1 cellular context compared by ENCODE assay signal in genomic region chr17:17774009-17774881, GRCh38.
TF ChIP-seq lines count a peak whose summit lies in the region.

No MANE protein-coding gene starts in this region.

TF ChIP-seq in HEK293, 187 proteins besides CTCF, POLR2A, EP300 and RAD21 (continued from another document):
- TF ChIP-seq, protein P1, sequence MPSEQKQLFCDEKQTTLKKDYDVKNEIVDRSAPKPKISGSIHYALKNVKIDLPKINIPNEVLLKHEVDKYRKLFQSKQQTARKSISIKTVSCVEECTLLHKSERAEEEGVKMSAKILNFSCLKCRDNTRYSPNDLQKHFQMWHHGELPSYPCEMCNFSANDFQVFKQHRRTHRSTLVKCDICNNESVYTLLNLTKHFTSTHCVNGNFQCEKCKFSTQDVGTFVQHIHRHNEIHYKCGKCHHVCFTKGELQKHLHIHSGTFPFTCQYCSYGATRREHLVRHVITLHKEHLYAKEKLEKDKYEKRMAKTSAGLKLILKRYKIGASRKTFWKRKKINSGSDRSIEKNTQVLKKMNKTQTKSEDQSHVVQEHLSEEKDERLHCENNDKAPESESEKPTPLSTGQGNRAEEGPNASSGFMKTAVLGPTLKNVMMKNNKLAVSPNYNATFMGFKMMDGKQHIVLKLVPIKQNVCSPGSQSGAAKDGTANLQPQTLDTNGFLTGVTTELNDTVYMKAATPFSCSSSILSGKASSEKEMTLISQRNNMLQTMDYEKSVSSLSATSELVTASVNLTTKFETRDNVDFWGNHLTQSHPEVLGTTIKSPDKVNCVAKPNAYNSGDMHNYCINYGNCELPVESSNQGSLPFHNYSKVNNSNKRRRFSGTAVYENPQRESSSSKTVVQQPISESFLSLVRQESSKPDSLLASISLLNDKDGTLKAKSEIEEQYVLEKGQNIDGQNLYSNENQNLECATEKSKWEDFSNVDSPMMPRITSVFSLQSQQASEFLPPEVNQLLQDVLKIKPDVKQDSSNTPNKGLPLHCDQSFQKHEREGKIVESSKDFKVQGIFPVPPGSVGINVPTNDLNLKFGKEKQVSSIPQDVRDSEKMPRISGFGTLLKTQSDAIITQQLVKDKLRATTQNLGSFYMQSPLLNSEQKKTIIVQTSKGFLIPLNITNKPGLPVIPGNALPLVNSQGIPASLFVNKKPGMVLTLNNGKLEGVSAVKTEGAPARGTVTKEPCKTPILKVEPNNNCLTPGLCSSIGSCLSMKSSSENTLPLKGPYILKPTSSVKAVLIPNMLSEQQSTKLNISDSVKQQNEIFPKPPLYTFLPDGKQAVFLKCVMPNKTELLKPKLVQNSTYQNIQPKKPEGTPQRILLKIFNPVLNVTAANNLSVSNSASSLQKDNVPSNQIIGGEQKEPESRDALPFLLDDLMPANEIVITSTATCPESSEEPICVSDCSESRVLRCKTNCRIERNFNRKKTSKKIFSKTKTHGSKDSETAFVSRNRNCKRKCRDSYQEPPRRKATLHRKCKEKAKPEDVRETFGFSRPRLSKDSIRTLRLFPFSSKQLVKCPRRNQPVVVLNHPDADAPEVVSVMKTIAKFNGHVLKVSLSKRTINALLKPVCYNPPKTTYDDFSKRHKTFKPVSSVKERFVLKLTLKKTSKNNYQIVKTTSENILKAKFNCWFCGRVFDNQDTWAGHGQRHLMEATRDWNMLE (tag by site-specific recombination; conservative IDR thresholded peaks at IDR 0.05; ENCODE audit: low read depth): no peak
- TF ChIP-seq IKZF3 (tag by site-specific recombination; IDR thresholded peaks at IDR 0.05): peak; percentile 36; the same call in 1 of the 2 replicates
- no peak for TF ChIP-seq ZNF24 (tag by site-specific recombination; IDR thresholded peaks at IDR 0.05)
- TF ChIP-seq ZNF501 (tag by site-specific recombination; IDR thresholded peaks at IDR 0.05): no peak
- no peak for TF ChIP-seq HOXC10 (CRISPR knock-in tag; IDR thresholded peaks at IDR 0.05)
- TF ChIP-seq ZNF571 (tag by site-specific recombination; IDR thresholded peaks at IDR 0.05): no peak
